7 cellular contexts compared by ENCODE assay signal in the genomic region with DNA sequence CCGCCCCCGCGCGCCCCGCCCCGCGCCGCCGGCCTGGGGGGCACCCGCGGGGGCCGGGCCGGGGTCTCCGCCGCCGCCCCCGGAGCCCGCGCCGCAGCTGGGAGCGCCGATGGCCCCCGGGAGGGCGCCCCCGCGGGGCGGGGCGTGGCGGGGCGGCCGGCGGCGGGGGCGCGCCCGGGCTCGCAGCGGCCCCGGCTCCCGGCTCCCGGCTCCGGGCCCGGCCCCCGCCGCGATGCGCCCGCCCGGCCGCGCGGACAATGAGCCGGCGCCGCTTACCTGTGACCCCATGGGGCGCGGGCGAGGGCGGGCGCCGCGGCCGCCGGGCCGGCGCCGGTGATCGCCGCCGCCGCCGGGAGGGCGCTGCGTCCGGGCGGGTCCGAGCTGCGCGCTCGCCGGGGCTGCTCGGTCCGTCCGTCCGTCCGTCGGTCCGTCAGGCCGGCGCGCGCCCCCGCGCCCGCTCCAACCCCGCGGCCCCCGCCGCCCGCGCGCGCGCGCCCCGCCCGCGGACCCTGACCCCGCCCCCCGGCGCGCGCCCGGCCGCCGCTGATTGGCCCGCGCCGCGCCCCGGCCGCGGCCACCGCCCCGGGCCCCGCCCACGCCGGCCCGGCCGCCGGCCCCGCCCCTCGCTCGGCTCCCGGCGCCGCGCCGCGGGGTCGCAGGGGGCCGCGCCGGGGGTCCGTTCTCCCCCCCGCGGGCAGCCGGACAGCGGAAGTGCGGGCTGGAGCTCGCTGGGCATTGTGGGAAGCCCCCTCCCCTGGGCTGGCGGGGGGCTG. TPM values are rescaled to one million over a fixed set of nuclear protein-coding genes. Genes with fewer than 3 reads are reported as not detected.
DNase-seq lines count a peak whose midpoint lies in the region; ATAC-seq and TF ChIP-seq lines count a peak whose summit lies in the region.

A gene with protein sequence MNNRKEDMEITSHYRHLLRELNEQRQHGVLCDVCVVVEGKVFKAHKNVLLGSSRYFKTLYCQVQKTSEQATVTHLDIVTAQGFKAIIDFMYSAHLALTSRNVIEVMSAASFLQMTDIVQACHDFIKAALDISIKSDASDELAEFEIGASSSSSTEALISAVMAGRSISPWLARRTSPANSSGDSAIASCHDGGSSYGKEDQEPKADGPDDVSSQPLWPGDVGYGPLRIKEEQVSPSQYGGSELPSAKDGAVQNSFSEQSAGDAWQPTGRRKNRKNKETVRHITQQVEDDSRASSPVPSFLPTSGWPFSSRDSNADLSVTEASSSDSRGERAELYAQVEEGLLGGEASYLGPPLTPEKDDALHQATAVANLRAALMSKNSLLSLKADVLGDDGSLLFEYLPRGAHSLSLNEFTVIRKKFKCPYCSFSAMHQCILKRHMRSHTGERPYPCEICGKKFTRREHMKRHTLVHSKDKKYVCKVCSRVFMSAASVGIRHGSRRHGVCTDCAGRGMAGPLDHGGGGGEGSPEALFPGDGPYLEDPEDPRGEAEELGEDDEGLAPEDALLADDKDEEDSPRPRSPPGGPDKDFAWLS (minus strand): TSS at position 444 of the 773 bp plus-strand sequence. CDS start 40,507 bp downstream, outside the sequence.

- DNase-seq in ELR (ENCODE audit: low read depth) (peak; percentile 69), H7 (peak; percentile 100), NT2/D1 (ENCODE audit: low read depth, low spot score) (no peak), choroid plexus epithelial cell (ENCODE audit: low read depth) (peak; percentile 64), left lung (peak in 1 of 2 donors; percentile 88), GOT3 (lab: John Stamatoyannopoulos, UW) (no peak)

- intact Hi-C loops in left lung (cut with DNase I), result no loop called here

- H3K27me3 ChIP-seq in H7 (ENCODE audit: control insufficient read depth, insufficient read depth, low read length) (peaks cover 23% of the 10 kb centered on the region), NT2/D1 (ENCODE audit: insufficient read depth, insufficient read length) (peaks cover 31% of the 10 kb centered on the region), left lung (peaks cover 0 to 60% of the 10 kb centered on the region in 2 donors), stomach smooth muscle (ENCODE audit: control insufficient read depth in 1 of 2, insufficient read depth in 2 of 2, low read length in 2 of 2) (peaks cover 18 to 20% of the 10 kb centered on the region in 2 donors)

- H3K4me3 ChIP-seq in H7 (ENCODE audit: insufficient read depth, low read depth, low read length) (peak within 1 kb of the TSS; percentile 54), NT2/D1 (ENCODE audit: insufficient read length, low read depth) (peak within 1 kb of the TSS; percentile 73), choroid plexus epithelial cell (ENCODE audit: low read depth, low read length) (peak within 1 kb of the TSS; percentile 63), left lung (peak within 1 kb of the TSS; percentile 41 to 57), stomach smooth muscle (ENCODE audit: low read length in 2 of 2) (peak within 1 kb of the TSS; percentile 75)

- no peak for TF ChIP-seq CTCF in choroid plexus epithelial cell (conservative IDR thresholded peaks at IDR 0.05; ENCODE audit: low read depth, low read length)
- no peak for TF ChIP-seq CTCF in left lung (IDR thresholded peaks at IDR 0.05)

- ATAC-seq in left lung, result peak; percentile 50

- H3K9me3 ChIP-seq in NT2/D1 (ENCODE audit: insufficient read depth, low read length) (no peaks in the 10 kb centered on the region), left lung (no peaks in the 10 kb centered on the region), stomach smooth muscle (ENCODE audit: control insufficient read depth in 2 of 2, low read length in 2 of 2) (no peaks in the 10 kb centered on the region)

- H3K4me1 ChIP-seq in NT2/D1 (ENCODE audit: insufficient read depth, insufficient read length), result peaks cover 24% of the 10 kb centered on the region
- peaks cover 14 to 57% of the 10 kb centered on the region in 2 donors for H3K4me1 ChIP-seq in left lung
- H3K4me1 ChIP-seq in stomach smooth muscle (ENCODE audit: control insufficient read depth, insufficient read depth, low read length), result peaks cover 37% of the 10 kb centered on the region

- H3K27ac ChIP-seq in left lung (peak within 1 kb of the TSS; percentile 53 to 66), stomach smooth muscle (ENCODE audit: low read length) (no peak within 1 kb of the TSS)

- H3K36me3 ChIP-seq in H7 (replicated peaks; ENCODE audit: control insufficient read depth, insufficient read depth, low read length) (no peaks in the 10 kb centered on the region), NT2/D1 (ENCODE audit: insufficient read depth, insufficient read length, low read length) (no peaks in the 10 kb centered on the region), left lung (no peaks in the 10 kb centered on the region), stomach smooth muscle (ENCODE audit: control insufficient read depth in 2 of 2, insufficient read depth in 2 of 2, low read length in 2 of 2) (no peaks in the 10 kb centered on the region)

- H3K9ac ChIP-seq in NT2/D1 (ENCODE audit: insufficient read length, low read depth) (peak within 1 kb of the TSS; percentile 83), stomach smooth muscle (ENCODE audit: low read length in 2 of 2) (peak within 1 kb of the TSS; percentile 48 to 58)

RNA-seq across cellular contexts. Expression of the gene that starts here (rescaled TPM):
- total RNA-seq in H7 (2014; rRNA removed; shearing (Covaris generic)), result 13.5 and 20.0 TPM in 2 replicates
- 10 to 100 TPM in 1 of 2 donors, 1 to 10 TPM in 1; 9.2 to 11.3 TPM for total RNA-seq in left lung

Comparison
In these comparisons a context has a peak if more than half of its experiments do, and no peak if none do; other contexts are left out.
1. DNase-seq: peak in ELR (single experiment), H7 (single experiment) and choroid plexus epithelial cell (single experiment); none in NT2/D1 (single experiment) and GOT3 (single experiment).
2. Peak in every context shown above with its lines, with median percentiles within 50 percentile points of each other: H3K4me3 ChIP-seq.